14 cellular contexts compared by ENCODE assay signal in the genomic region with DNA sequence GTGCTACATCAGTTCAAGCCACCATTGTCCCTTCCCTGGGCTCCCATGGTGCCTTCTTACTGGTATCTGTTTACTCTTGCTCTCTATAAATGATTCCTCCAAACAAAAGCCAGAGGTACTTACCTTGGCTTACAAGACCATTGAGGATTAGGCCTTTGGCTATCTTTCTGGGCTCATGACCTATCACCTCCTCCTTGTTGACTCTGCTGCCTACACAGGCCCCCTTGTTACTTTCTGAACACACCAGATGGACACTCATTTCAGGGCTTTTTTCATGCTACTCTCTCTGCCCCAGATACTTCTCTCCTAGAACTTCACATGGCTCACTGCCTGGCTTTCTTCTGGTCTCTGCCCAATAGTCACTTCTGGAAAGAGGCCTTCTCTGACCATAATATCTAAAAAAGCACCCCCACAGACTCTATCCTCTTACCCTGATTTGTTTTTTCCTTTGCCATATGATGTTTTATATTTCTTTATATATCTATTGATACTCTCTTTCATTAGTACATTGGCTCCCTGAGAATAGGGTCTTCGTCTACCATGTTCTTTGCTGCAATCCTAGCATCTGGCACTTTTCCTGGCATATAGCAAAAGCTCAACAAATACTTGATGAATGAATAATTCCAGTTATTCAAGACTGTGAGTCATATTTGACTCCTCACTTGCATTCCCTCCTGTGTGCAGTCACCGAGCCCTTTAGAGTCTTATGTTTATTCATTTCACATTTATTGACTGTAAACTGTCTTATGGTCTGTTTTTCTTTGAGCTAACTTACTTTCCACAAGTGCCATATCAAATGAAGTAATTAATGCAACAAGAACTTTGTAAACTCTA. TPM values are rescaled to one million over a fixed set of nuclear protein-coding genes. Genes with fewer than 3 reads are reported as not detected.
A peak's percentile ranks its signal among the peaks of the same experiment; 100 is the strongest.
DNase-seq lines count a peak whose midpoint lies in the region; ATAC-seq, FAIRE-seq and TF ChIP-seq lines count a peak whose summit lies in the region.
"Had no signal": no experiment of that assay in that cellular context is flagged by ENCODE, and none has a peak within 500 bp of the region (broad histone marks: within the 10 kb centered on the region; RNA-seq: fewer than 3 reads in every experiment).

No MANE protein-coding gene starts in this region.

- H3K36me3 Mint-ChIP-seq in activated CD4-positive, alpha-beta T cell treated with anti-CD3 and anti-CD28 coated beads for 36 hours (ENCODE audit: low read depth), result peaks cover 28% of the 10 kb centered on the region

- CTCF ChIA-PET in activated CD4-positive, alpha-beta T cell treated with anti-CD3 and anti-CD28 coated beads for 36 hours (lab: Charles Lee), result no interaction called here

- POLR2A ChIA-PET in activated CD4-positive, alpha-beta T cell treated with anti-CD3 and anti-CD28 coated beads for 36 hours (lab: Charles Lee), result no interaction called here

- no peak overlapping the region for H3K27ac Mint-ChIP-seq in activated CD4-positive, alpha-beta T cell treated with anti-CD3 and anti-CD28 coated beads for 36 hours
- H3K27ac Mint-ChIP-seq: activated naive CD8-positive, alpha-beta T cell treated with anti-CD3 and anti-CD28 coated beads, Interleukin-2, amount 10 ng/mL, durations not matched to agents 7 days and 5 days; T-helper 2 cell treated with Interferon-gamma antibody and Interleukin-4, amounts not matched to agents 5 μg/mL and 100 μg/mL, for 36 hours had no signal

- DNase-seq in activated CD4-positive, alpha-beta T cell treated with anti-CD3 and anti-CD28 coated beads for 36 hours, result no peak
- no peak for DNase-seq in activated CD4-positive, alpha-beta T cell treated with anti-CD3 and anti-CD28 coated beads for 4 hours
- DNase-seq in fibroblast of pulmonary artery (ENCODE audit: low read depth), result peak; percentile 78
- DNase-seq in urothelium cell line (ENCODE audit: low spot score), result peak; percentile 47
- no peak for DNase-seq in NCI-H1436 treated with DMSO at 0.1 percent for 48 hours (lab: John Stamatoyannopoulos, UW)
- no peak for DNase-seq in SIG-M5 treated with dmso at 0.1 percent for 504 hours (lab: John Stamatoyannopoulos, UW; ENCODE audit: unreplicated experiment)
- no peak for DNase-seq in stimulated activated CD4-positive, alpha-beta T cell treated with anti-CD3 and anti-CD28 coated beads, Interleukin-2, amount 100 ng/mL, for 24 hours
- DNase-seq: activated naive CD8-positive, alpha-beta T cell treated with anti-CD3 and anti-CD28 coated beads, Interleukin-2, amount 10 ng/mL, durations not matched to agents 7 days and 5 days; AML-193; GDM1; NCI-H2029; stimulated activated naive CD8-positive, alpha-beta T cell treated with anti-CD3 and anti-CD28 coated beads, Interleukin-15, Interleukin-2, amounts not matched to agents 100 U/mL and 50 U/mL, for 24 hours had no signal

- no peaks in the 10 kb centered on the region for H3K27me3 Mint-ChIP-seq in activated CD4-positive, alpha-beta T cell treated with anti-CD3 and anti-CD28 coated beads for 36 hours
- H3K27me3 Mint-ChIP-seq: activated naive CD8-positive, alpha-beta T cell treated with anti-CD3 and anti-CD28 coated beads, Interleukin-2, amount 10 ng/mL, durations not matched to agents 7 days and 5 days had no signal

- H3K4me3 Mint-ChIP-seq in activated CD4-positive, alpha-beta T cell treated with anti-CD3 and anti-CD28 coated beads for 36 hours, result no peak overlapping the region
- H3K4me3 Mint-ChIP-seq: activated naive CD8-positive, alpha-beta T cell treated with anti-CD3 and anti-CD28 coated beads, Interleukin-2, amount 10 ng/mL, durations not matched to agents 7 days and 5 days; T-helper 2 cell treated with Interferon-gamma antibody and Interleukin-4, amounts not matched to agents 5 μg/mL and 100 μg/mL, for 36 hours had no signal

- ATAC-seq in activated CD4-positive, alpha-beta T cell treated with anti-CD3 and anti-CD28 coated beads for 36 hours, result peak; percentile 26
- peak; percentile 85 for ATAC-seq in SK-N-SH treated with all-trans-retinoic acid at 6 μM for 48 hours
- ATAC-seq: stimulated activated naive CD8-positive, alpha-beta T cell treated with anti-CD3 and anti-CD28 coated beads, Interleukin-15, Interleukin-2, amounts not matched to agents 100 U/mL and 50 U/mL, for 24 hours had no signal

- H3K4me3 ChIP-seq in fibroblast of pulmonary artery (replicated peaks; ENCODE audit: low read depth, low read length), result no peak overlapping the region

- no peak for TF ChIP-seq CTCF in fibroblast of pulmonary artery (IDR thresholded peaks at IDR 0.05; ENCODE audit: low read length, missing control alignments)

- H3K4me1 Mint-ChIP-seq in activated CD4-positive, alpha-beta T cell treated with anti-CD3 and anti-CD28 coated beads for 36 hours, result peaks cover 9% of the 10 kb centered on the region
- H3K4me1 Mint-ChIP-seq: activated naive CD8-positive, alpha-beta T cell treated with anti-CD3 and anti-CD28 coated beads, Interleukin-2, amount 10 ng/mL, durations not matched to agents 7 days and 5 days had no signal

- intact Hi-C loops in activated CD4-positive, alpha-beta T cell treated with anti-CD3 and anti-CD28 coated beads for 36 hours (cut with DNase I, micrococcal nuclease), result no loop called here

- H3K9me3 Mint-ChIP-seq in activated CD4-positive, alpha-beta T cell treated with anti-CD3 and anti-CD28 coated beads for 36 hours (ENCODE audit: low read depth), result no peaks in the 10 kb centered on the region
- H3K9me3 Mint-ChIP-seq: T-helper 2 cell treated with Interferon-gamma antibody and Interleukin-4, amounts not matched to agents 5 μg/mL and 100 μg/mL, for 36 hours had no signal

- FAIRE-seq in urothelium cell line (lab: Jason Lieb, UNC), result no peak

TF ChIP-seq in SK-N-SH treated with all-trans-retinoic acid at 6 μM for 48 hours, 23 proteins besides CTCF, POLR2A, EP300 and RAD21:
- TF ChIP-seq BACH2 (CRISPR knock-in tag; IDR thresholded peaks at IDR 0.05; ENCODE audit: borderline replicate concordance), result no peak

RNA-seq across cellular contexts. Expression of a gene that starts 27.1 kb away (rescaled TPM):
- 10 to 100 TPM; 32.6 to 34.4 TPM for total RNA-seq in activated CD4-positive, alpha-beta T cell treated with anti-CD3 and anti-CD28 coated beads for 36 hours

Comparison
In these comparisons a context has a peak if more than half of its experiments do, and no peak if none do; other contexts are left out.
1. DNase-seq: peak in fibroblast of pulmonary artery (single experiment) and urothelium cell line (single experiment); none in activated CD4-positive, alpha-beta T cell treated with anti-CD3 and anti-CD28 coated beads for 36 hours (single experiment), activated CD4-positive, alpha-beta T cell treated with anti-CD3 and anti-CD28 coated beads for 4 hours (0 of 2), NCI-H1436 treated with DMSO at 0.1 percent for 48 hours (single experiment), SIG-M5 treated with dmso at 0.1 percent for 504 hours (single experiment) and stimulated activated CD4-positive, alpha-beta T cell treated with anti-CD3 and anti-CD28 coated beads, Interleukin-2, amount 100 ng/mL, for 24 hours (0 of 2).